ENCODE assay signal across 18 cellular contexts in genomic region chr11:9678576-9678975, GRCh38. TPM values are rescaled to one million over a fixed set of nuclear protein-coding genes. Genes with fewer than 3 reads are reported as not detected.
DNase-seq lines count a peak whose midpoint lies in the region; ATAC-seq, FAIRE-seq and TF ChIP-seq lines count a peak whose summit lies in the region.
"Had no signal": no experiment of that assay in that cellular context is flagged by ENCODE, and none has a peak within 500 bp of the region (broad histone marks: within the 10 kb centered on the region; RNA-seq: fewer than 3 reads in every experiment).

No MANE protein-coding gene starts in this region.

- H3K4ac ChIP-seq in trophoblast cell (ENCODE audit: low read depth, low read length): peak overlapping the region; percentile 1
- H3K4ac ChIP-seq in neuronal stem cell (ENCODE audit: low read length): no peak overlapping the region

- H3K79me1 ChIP-seq in trophoblast cell (ENCODE audit: low read length): no peaks in the 10 kb centered on the region
- peaks cover 4% of the 10 kb centered on the region for H3K79me1 ChIP-seq in neuronal stem cell (ENCODE audit: low read depth, low read length)

- no peak overlapping the region for H2BK15ac ChIP-seq in neuronal stem cell (ENCODE audit: low read length)

- H3K36me3 Mint-ChIP-seq in endothelial cell (ENCODE audit: low read depth, unreplicated experiment): no peaks in the 10 kb centered on the region

- H2AFZ ChIP-seq in OCI-LY7 (ENCODE audit: low read length) (no peak overlapping the region), trophoblast cell (ENCODE audit: insufficient read depth, low read length, poor library complexity) (no peak overlapping the region), neuronal stem cell (ENCODE audit: low read length) (no peak overlapping the region)
- H2AFZ ChIP-seq: PC-9 had no signal

- H3K9ac ChIP-seq in trophoblast cell (ENCODE audit: low read length) (no peak overlapping the region), neuronal stem cell (ENCODE audit: low read depth, low read length, poor library complexity) (no peak overlapping the region)
- H3K9ac ChIP-seq: KMS-11 had no signal

- H3K9me3 ChIP-seq in OCI-LY7 (ENCODE audit: low read length) (peaks cover 2% of the 10 kb centered on the region; the same call in 1 of the 2 replicates), trophoblast cell (ENCODE audit: insufficient read depth, low read depth, low read length) (no peaks in the 10 kb centered on the region), neuronal stem cell (replicated peaks in 1 of 2; ENCODE audit: control insufficient read depth in 2 of 2, insufficient read depth in 1 of 2, low read depth in 1 of 2, low read length in 2 of 2) (peaks cover 3 to 15% of the 10 kb centered on the region in 2 donors), heart right ventricle (no peaks in the 10 kb centered on the region)
- no peaks in the 10 kb centered on the region for H3K9me3 ChIP-seq in effector memory CD4-positive, alpha-beta T cell (ENCODE audit: control insufficient read depth, low read length)
- H3K9me3 ChIP-seq: A549 had no signal

- no peaks in the 10 kb centered on the region for H4K20me1 ChIP-seq in OCI-LY7 (ENCODE audit: insufficient read depth, low read length)

- H4K12ac ChIP-seq in trophoblast cell (ENCODE audit: low read depth, low read length): no peak overlapping the region

- CTCF ChIA-PET in OCI-LY7 (lab: Charles Lee; ENCODE audit: unreplicated experiment): no interaction called here

- no peak overlapping the region for H4K91ac ChIP-seq in trophoblast cell (ENCODE audit: low read depth, low read length)
- H4K91ac ChIP-seq in neuronal stem cell (ENCODE audit: low read depth, low read length, poor library complexity): no peak overlapping the region

- H3K27me3 Mint-ChIP-seq in endothelial cell (ENCODE audit: unreplicated experiment): peaks cover 6% of the 10 kb centered on the region

- TF ChIP-seq POLR2A in GM12892 (IDR thresholded peaks at IDR 0.05; ENCODE audit: low read depth, low read length): no peak

- H3K9me2 ChIP-seq in OCI-LY7 (ENCODE audit: insufficient read depth, low read length): no peaks in the 10 kb centered on the region

- no CpG with 5 or more reads among the region's 4 CpGs for WGBS in trophoblast cell (ENCODE audit: extremely low coverage, insufficient coverage, insufficient read length)
- no CpG with 5 or more reads among the region's 4 CpGs for WGBS in neuronal stem cell (ENCODE audit: extremely low coverage in 2 of 2, insufficient read length in 2 of 2, insufficient replicate concordance in 1 of 2), 2 donors
- 82 to 86% methylated on average over 4 of the region's 4 CpGs for WGBS in heart right ventricle, 2 donors

- H3K79me2 ChIP-seq in OCI-LY7 (ENCODE audit: insufficient read depth, low read depth, low read length): peaks cover 100% of the 10 kb centered on the region
- H3K79me2 ChIP-seq in trophoblast cell (ENCODE audit: control insufficient read depth, insufficient read depth, low read length, poor library complexity): peaks cover 4% of the 10 kb centered on the region

- TSS peak; percentile 15 for BruUV-seq in OCI-LY7 (replicated peaks; lab: Mats Ljungman, UMichigan)

- POLR2A ChIA-PET in OCI-LY7 (lab: Charles Lee): interaction anchor here (0.6 to 13.4 kb wide), 8 partner anchors 8 to 632 kb away, joined by 3 to 175 read pairs (median 3); no protein-coding TSS in a partner anchor

- peak overlapping the region; percentile 55 for H3K27ac ChIP-seq in OCI-LY7 (ENCODE audit: low read depth, low read length, poor library complexity, severe bottlenecking)
- no peak overlapping the region for H3K27ac ChIP-seq in trophoblast cell (ENCODE audit: low read depth, low read length)
- H3K27ac ChIP-seq in effector memory CD4-positive, alpha-beta T cell (ENCODE audit: insufficient read depth, low read length, poor library complexity, severe bottlenecking): no peak overlapping the region
- no peak overlapping the region for H3K27ac ChIP-seq in neuronal stem cell (replicated peaks; ENCODE audit: low read length)
- H3K27ac ChIP-seq in heart right ventricle: no peak overlapping the region
- H3K27ac ChIP-seq: A549, C4-2B, KMS-11, PC-9 had no signal

- H3K4me1 ChIP-seq in OCI-LY7 (ENCODE audit: insufficient read depth, low read length, poor library complexity, severe bottlenecking) (peaks cover 96% of the 10 kb centered on the region), trophoblast cell (ENCODE audit: control insufficient read depth in 1 of 2, insufficient read depth in 2 of 2, low read length in 2 of 2) (no peaks in the 10 kb centered on the region), neuronal stem cell (ENCODE audit: control insufficient read depth in 2 of 2, insufficient read depth in 1 of 2, low read depth in 1 of 2, low read length in 2 of 2) (peaks cover 0 to 3% of the 10 kb centered on the region in 2 donors), heart right ventricle (peaks cover 0 to 64% (median 4%) of the 10 kb centered on the region in 9 donors)
- H3K4me1 ChIP-seq in effector memory CD4-positive, alpha-beta T cell (ENCODE audit: control insufficient read depth, insufficient read depth, low read length, poor library complexity, severe bottlenecking): no peaks in the 10 kb centered on the region
- H3K4me1 ChIP-seq: A549 had no signal

- no peak overlapping the region for H3K18ac ChIP-seq in trophoblast cell (ENCODE audit: low read length)
- H3K18ac ChIP-seq in neuronal stem cell (ENCODE audit: low read length): no peak overlapping the region

- H3K23ac ChIP-seq in trophoblast cell (ENCODE audit: low read length) (no peak overlapping the region), neuronal stem cell (ENCODE audit: low read depth, low read length, poor library complexity) (no peak overlapping the region)

- no peak overlapping the region for H2BK12ac ChIP-seq in trophoblast cell (ENCODE audit: low read length)
- no peak overlapping the region for H2BK12ac ChIP-seq in neuronal stem cell (ENCODE audit: low read length)

- H3K36me3 ChIP-seq in OCI-LY7 (ENCODE audit: insufficient read depth, low read length) (peaks cover 38% of the 10 kb centered on the region), trophoblast cell (ENCODE audit: control insufficient read depth in 1 of 2, insufficient read depth in 2 of 2, low read length in 2 of 2) (peaks cover 0 to 4% of the 10 kb centered on the region in 2 experiments), neuronal stem cell (replicated peaks in 1 of 2; ENCODE audit: control insufficient read depth in 2 of 2, insufficient read depth in 2 of 2, low read length in 2 of 2) (no peaks in the 10 kb centered on the region), heart right ventricle (no peaks in the 10 kb centered on the region)
- H3K36me3 ChIP-seq in effector memory CD4-positive, alpha-beta T cell (ENCODE audit: control insufficient read depth, insufficient read depth, low read length): no peaks in the 10 kb centered on the region

- H3K27me3 ChIP-seq in trophoblast cell (ENCODE audit: insufficient read depth, low read length): no peaks in the 10 kb centered on the region
- H3K27me3 ChIP-seq in effector memory CD4-positive, alpha-beta T cell (replicated peaks; ENCODE audit: control insufficient read depth, insufficient read depth, low read length, poor library complexity, severe bottlenecking): no peaks in the 10 kb centered on the region
- H3K27me3 ChIP-seq in neuronal stem cell (ENCODE audit: control insufficient read depth in 3 of 3, insufficient read depth in 3 of 3, low read depth in 1 of 3, low read length in 3 of 3): no peaks in the 10 kb centered on the region
- H3K27me3 ChIP-seq in heart right ventricle: no peaks in the 10 kb centered on the region

- H2AK5ac ChIP-seq in trophoblast cell (ENCODE audit: low read length) (no peak overlapping the region), neuronal stem cell (ENCODE audit: low read depth, low read length) (no peak overlapping the region)

- H3K4me1 Mint-ChIP-seq in endothelial cell (ENCODE audit: unreplicated experiment): peaks cover 35% of the 10 kb centered on the region

- intact Hi-C loops in OCI-LY7 (cut with micrococcal nuclease; ENCODE audit: unreplicated experiment) (no loop called here), heart right ventricle (cut with DNase I) (no loop called here)

- peak overlapping the region; percentile 54 for H3K27ac Mint-ChIP-seq in endothelial cell (ENCODE audit: unreplicated experiment)

- TF ChIP-seq CTCF in OCI-LY7 (conservative IDR thresholded peaks at IDR 0.05; ENCODE audit: low read length) (no peak), endothelial cell (IDR thresholded peaks at IDR 0.05; ENCODE audit: unreplicated experiment) (no peak), heart right ventricle (IDR thresholded peaks at IDR 0.05) (no peak)

- no peak for DNase-seq in GM12892 (ENCODE audit: insufficient read length)
- no peak for DNase-seq in OCI-LY7 (ENCODE audit: low spot score)
- DNase-seq in endothelial cell (ENCODE audit: low spot score): no peak
- no peak for DNase-seq in trophoblast cell
- DNase-seq in effector memory CD4-positive, alpha-beta T cell: no peak
- DNase-seq in D341Med (ENCODE audit: low spot score): no peak
- no peak for DNase-seq in neuronal stem cell (ENCODE audit: low spot score)
- no peak for DNase-seq in heart right ventricle
- DNase-seq: NCI-H1048, NCI-H1436 treated with DMSO at 0.1 percent for 48 hours, NCI-H2029 treated with DMSO at 0.1 percent for 48 hours, NCI-H2171 treated with DMSO at 0.1 percent for 48 hours, NCI-H446 treated with DMSO at 0.1 percent for 48 hours, NCI-H748 treated with DMSO at 0.1 percent for 48 hours, PC-9 had no signal

- H3K9me3 Mint-ChIP-seq in endothelial cell (ENCODE audit: unreplicated experiment): no peaks in the 10 kb centered on the region

- H3K4me3 Mint-ChIP-seq in endothelial cell (ENCODE audit: unreplicated experiment): peak overlapping the region; percentile 15

- no peak overlapping the region for H2BK120ac ChIP-seq in trophoblast cell (ENCODE audit: insufficient read depth, low read length, poor library complexity)
- no peak overlapping the region for H2BK120ac ChIP-seq in neuronal stem cell (ENCODE audit: low read depth, low read length)

- FAIRE-seq in GM12892 (lab: Jason Lieb, UNC): peak; percentile 80
- FAIRE-seq: A549 had no signal

- H2BK5ac ChIP-seq in trophoblast cell (ENCODE audit: low read depth, low read length, poor library complexity) (no peak overlapping the region), neuronal stem cell (ENCODE audit: low read length) (no peak overlapping the region)

- H3K4me3 ChIP-seq in OCI-LY7 (ENCODE audit: low read depth, low read length, poor library complexity, severe bottlenecking) (peak overlapping the region; percentile 38), trophoblast cell (ENCODE audit: low read depth, low read length) (no peak overlapping the region), neuronal stem cell (ENCODE audit: low read length in 2 of 2) (no peak overlapping the region), heart right ventricle (no peak overlapping the region)
- no peak overlapping the region for H3K4me3 ChIP-seq in effector memory CD4-positive, alpha-beta T cell (ENCODE audit: insufficient read depth, low read depth, low read length, poor library complexity, severe bottlenecking)
- H3K4me3 ChIP-seq: A549, PC-9 had no signal

- H4K8ac ChIP-seq in trophoblast cell (ENCODE audit: low read depth, low read length) (no peak overlapping the region), neuronal stem cell (ENCODE audit: low read depth, low read length) (no peak overlapping the region)

- H3K4me2 ChIP-seq in OCI-LY7 (ENCODE audit: low read length): peak overlapping the region; percentile 65
- H3K4me2 ChIP-seq in trophoblast cell (ENCODE audit: low read length): no peak overlapping the region
- H3K4me2 ChIP-seq in neuronal stem cell (ENCODE audit: insufficient read depth, low read length, poor library complexity, severe bottlenecking): no peak overlapping the region
- H3K4me2 ChIP-seq: A549, KMS-11, PC-9 had no signal

- no peak for ATAC-seq in heart right ventricle
- ATAC-seq: A549 had no signal

- H3K14ac ChIP-seq in trophoblast cell (ENCODE audit: low read length): no peak overlapping the region
- no peak overlapping the region for H3K14ac ChIP-seq in neuronal stem cell (ENCODE audit: low read length)

RNA-seq across cellular contexts. Expression of gene SWAP70, which starts 14.7 kb away (rescaled TPM):
- polyA plus RNA-seq in GM12892 (2012; ENCODE audit: missing spikeins): 82.1 TPM
- 37.5 and 44.4 TPM in 2 replicates for total RNA-seq in OCI-LY7 (2014; rRNA removed; shearing (Covaris generic))
- total RNA-seq in OCI-LY7 (2022) (91.9 and 110 TPM in 2 replicates), endothelial cell (ENCODE audit: unreplicated experiment) (36.0 TPM), heart right ventricle (10 to 100 TPM; 15.9 to 33.4 (median 20.8) TPM)
- polyA plus RNA-seq in trophoblast cell (2013): 70.7 and 73.1 TPM in 2 replicates
- 20.5 TPM for polyA plus RNA-seq in neuronal stem cell (2013, experiment 1 of 2)
- polyA plus RNA-seq in neuronal stem cell (2013, experiment 2 of 2): 21.1 TPM
- 1 to 10 TPM; 7.8 to 9.7 TPM for polyA plus RNA-seq in heart right ventricle
